10 cellular contexts compared by ENCODE assay signal in genomic region chr5:58967597-58968281, GRCh38.
"Had no signal": no experiment of that assay in that cellular context is flagged by ENCODE, and none has a peak within 500 bp of the region (broad histone marks: within the 10 kb centered on the region; RNA-seq: fewer than 3 reads in every experiment).

No MANE protein-coding gene starts in this region.

- H3K27ac Mint-ChIP-seq: activated naive CD4-positive, alpha-beta T cell treated with anti-CD3 and anti-CD28 coated beads for 36 hours; naive B cell; T-cell had no signal

- H3K4me1 Mint-ChIP-seq: naive B cell had no signal

- H3K4me3 Mint-ChIP-seq: activated naive CD4-positive, alpha-beta T cell treated with anti-CD3 and anti-CD28 coated beads for 36 hours; naive B cell; T-cell had no signal

- H3K9me3 Mint-ChIP-seq: activated naive CD4-positive, alpha-beta T cell treated with anti-CD3 and anti-CD28 coated beads for 36 hours; T-cell had no signal

- H3K27me3 Mint-ChIP-seq: T-cell had no signal

- H3K36me3 Mint-ChIP-seq: naive B cell had no signal

- DNase-seq: activated CD4-positive, CD25-positive, alpha-beta regulatory T cell treated with anti-CD3 and anti-CD28 coated beads, Interleukin-2, amount 50 U/mL, for 72 hours; activated CD8-positive, alpha-beta memory T cell treated with anti-CD3 and anti-CD28 coated beads, Interleukin-2, amount 50 U/mL, for 4 hours; activated naive CD4-positive, alpha-beta T cell treated with anti-CD3 and anti-CD28 coated beads for 36 hours; amniotic stem cell; naive B cell; retina; stimulated activated CD4-positive, alpha-beta T cell treated with anti-CD3 and anti-CD28 coated beads, Interleukin-2, amount 100 ng/mL, for 48 hours; stimulated activated naive CD4-positive, alpha-beta T cell; T-cell; trophoblast cell had no signal
